In the genomic region with DNA sequence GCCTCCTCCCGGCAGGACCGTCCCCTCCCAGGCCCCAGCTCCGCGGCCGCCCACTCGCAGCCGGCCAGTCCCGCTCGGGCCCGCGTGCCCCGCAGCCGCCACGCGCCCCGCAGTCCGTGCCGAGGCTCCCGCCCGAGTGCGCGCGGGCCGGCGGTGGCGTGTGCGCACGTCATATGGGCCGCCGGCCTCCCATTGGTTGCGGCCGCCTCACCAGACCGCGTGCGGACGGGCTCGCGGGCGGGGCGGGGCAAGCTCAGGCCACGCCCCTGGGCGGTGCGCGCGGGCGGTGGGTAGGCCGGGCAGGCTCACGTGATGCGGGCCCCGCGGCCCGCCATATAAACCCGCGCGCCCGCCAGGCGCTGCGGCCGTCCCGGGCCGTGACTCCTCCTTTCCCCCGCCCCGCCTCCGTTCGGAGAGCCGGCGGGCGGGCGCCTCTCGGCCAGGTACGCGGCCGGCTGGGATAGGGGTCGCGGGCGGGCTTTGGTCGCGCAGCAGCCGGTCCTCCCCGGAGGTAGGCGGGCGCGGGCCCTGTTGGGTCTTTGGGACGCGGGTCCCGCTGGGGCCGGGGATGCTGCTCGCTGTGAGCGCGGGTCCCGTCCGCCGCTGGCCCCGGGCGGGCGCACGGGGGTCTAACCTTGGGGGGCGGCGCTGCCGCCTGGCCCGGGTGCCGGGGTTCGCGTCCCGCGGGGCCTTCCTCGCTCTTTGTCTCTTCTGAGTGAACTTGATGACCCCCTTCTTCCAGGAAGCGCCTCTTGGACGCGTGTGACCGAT, we compare ENCODE assay signal across 8 cellular contexts. TPM values are rescaled to one million over a fixed set of nuclear protein-coding genes. Genes with fewer than 3 reads are reported as not detected.
DNase-seq lines count a peak whose midpoint lies in the region; ATAC-seq, FAIRE-seq and TF ChIP-seq lines count a peak whose summit lies in the region.

TSS of gene INSIG1 (plus strand) at position 362 of the 771 bp plus-strand sequence. CDS start at position 770, 408 bp downstream.

- TF ChIP-seq POLR2A in thyroid gland (IDR thresholded peaks at IDR 0.05) = peak; percentile 70 to 94

- peaks cover 33% of the 10 kb centered on the region for H3K4me1 Mint-ChIP-seq in activated naive CD4-positive, alpha-beta T cell treated with anti-CD3 and anti-CD28 coated beads, Interleukin-2, amount 50 U/mL, for 24 hours

- peak; percentile 76 for ATAC-seq in SK-N-SH treated with all-trans-retinoic acid at 6 μM for 48 hours
- ATAC-seq in pancreas = peak; percentile 72 to 86 (median 82)

- no peaks in the 10 kb centered on the region for H3K9me3 Mint-ChIP-seq in activated naive CD4-positive, alpha-beta T cell treated with anti-CD3 and anti-CD28 coated beads, Interleukin-2, amount 50 U/mL, for 24 hours

- H3K9me3 ChIP-seq in pancreas = no peaks in the 10 kb centered on the region
- no peaks in the 10 kb centered on the region for H3K9me3 ChIP-seq in thyroid gland

- H3K27me3 Mint-ChIP-seq in activated naive CD4-positive, alpha-beta T cell treated with anti-CD3 and anti-CD28 coated beads, Interleukin-2, amount 50 U/mL, for 24 hours = no peaks in the 10 kb centered on the region

- H3K27ac Mint-ChIP-seq in activated naive CD4-positive, alpha-beta T cell treated with anti-CD3 and anti-CD28 coated beads, Interleukin-2, amount 50 U/mL, for 24 hours = peak within 1 kb of the TSS; percentile 96

- intact Hi-C loops in pancreas (cut with DNase I) (no loop called here), thyroid gland (cut with DNase I) (loop anchor here (5.0 kb wide), 1 partner anchor 90 kb away; no protein-coding TSS in a partner anchor)

- H3K4me3 Mint-ChIP-seq in activated naive CD4-positive, alpha-beta T cell treated with anti-CD3 and anti-CD28 coated beads, Interleukin-2, amount 50 U/mL, for 24 hours = peak within 1 kb of the TSS; percentile 94

- WGBS in pancreas, 2 donors = 0 to 1% methylated on average over 53 to 111 of the region's 111 CpGs
- 0% methylated on average over 3 to 8 of the region's 111 CpGs for WGBS in thyroid gland, 2 donors

- no peaks in the 10 kb centered on the region for H3K27me3 ChIP-seq in GM06990 (replicated peaks; ENCODE audit: control insufficient read depth, insufficient read depth, low read length)
- H3K27me3 ChIP-seq in pancreas = no peaks in the 10 kb centered on the region
- no peaks in the 10 kb centered on the region for H3K27me3 ChIP-seq in thyroid gland

- DNase-seq in GM06990 (ENCODE audit: extremely low read depth, insufficient read length) (peak; percentile 96), HFF-Myc (ENCODE audit: extremely low read depth, low read depth) (peak; percentile 5), NAMALWA (ENCODE audit: low spot score) (peak; percentile 97), glomerular endothelial cell (ENCODE audit: extremely low read depth, low read depth, low spot score) (no peak), pancreas (peak; percentile 86 to 98 (median 96)), thyroid gland (peak; percentile 90)

- H3K4me3 ChIP-seq in GM06990 (replicated peaks; ENCODE audit: low read depth, low read length) = peak within 1 kb of the TSS; percentile 67
- peak within 1 kb of the TSS; percentile 95 for H3K4me3 ChIP-seq in HFF-Myc (replicated peaks; ENCODE audit: low read depth, low read length)
- H3K4me3 ChIP-seq in pancreas = peak within 1 kb of the TSS; percentile 76 to 99 (median 94)
- H3K4me3 ChIP-seq in thyroid gland (replicated peaks in 1 of 3) = peak within 1 kb of the TSS; percentile 66 to 90 (median 85)

- peaks cover 7% of the 10 kb centered on the region for H3K36me3 Mint-ChIP-seq in activated naive CD4-positive, alpha-beta T cell treated with anti-CD3 and anti-CD28 coated beads, Interleukin-2, amount 50 U/mL, for 24 hours

- peak within 1 kb of the TSS; percentile 80 to 98 (median 87) for H3K27ac ChIP-seq in pancreas
- H3K27ac ChIP-seq in thyroid gland = peak within 1 kb of the TSS; percentile 76 to 91 (median 83)

- TF ChIP-seq CTCF in GM06990 (IDR thresholded peaks at IDR 0.05; ENCODE audit: insufficient read depth, low read length, poor library complexity, severe bottlenecking) (no peak), HFF-Myc (IDR thresholded peaks at IDR 0.05; ENCODE audit: low read depth, low read length, missing control alignments) (no peak), pancreas (IDR thresholded peaks at IDR 0.05) (no peak), thyroid gland (IDR thresholded peaks at IDR 0.05) (no peak)

- no peak for FAIRE-seq in pancreas (lab: Jason Lieb, UNC)

- H3K4me1 ChIP-seq in pancreas (peaks cover 10 to 29% (median 17%) of the 10 kb centered on the region in 3 donors), thyroid gland (peaks cover 10% of the 10 kb centered on the region in 2 donors)

- peaks cover 13% of the 10 kb centered on the region for H3K36me3 ChIP-seq in GM06990 (ENCODE audit: control insufficient read depth, insufficient read depth, low read length)
- no peaks in the 10 kb centered on the region for H3K36me3 ChIP-seq in pancreas
- H3K36me3 ChIP-seq in thyroid gland = no peaks in the 10 kb centered on the region

TF ChIP-seq in SK-N-SH treated with all-trans-retinoic acid at 6 μM for 48 hours, 23 proteins besides CTCF, POLR2A, EP300 and RAD21:
- TF ChIP-seq CSDC2 (CRISPR knock-in tag; IDR thresholded peaks at IDR 0.05) (peak; percentile 64; the same call in 1 of the 2 replicates), SNAI2 (CRISPR knock-in tag; IDR thresholded peaks at IDR 0.05) (no peak), PPARA (CRISPR knock-in tag; IDR thresholded peaks at IDR 0.05; ENCODE audit: borderline replicate concordance) (0 out of 2 replicates have a peak, but pooled peaks have one; percentile 65)

RNA-seq across cellular contexts. Expression of gene INSIG1, which starts in this region (rescaled TPM):
- total RNA-seq in glomerular endothelial cell (103 and 107 TPM in 2 replicates), pancreas (10 to 100 TPM; 24.9 to 59.2 (median 50.3) TPM), thyroid gland (10 to 100 TPM; 17.5 to 79.4 (median 29.8) TPM)
- 10 to 100 TPM; 13.0 to 23.8 TPM for polyA plus RNA-seq in pancreas
